ENCODE assay signal across 21 cellular contexts in genomic region chr13:27657724-27658123, GRCh38.
"Had no signal": no experiment of that assay in that cellular context is flagged by ENCODE, and none has a peak within 500 bp of the region (broad histone marks: within the 10 kb centered on the region; RNA-seq: fewer than 3 reads in every experiment).

No MANE protein-coding gene starts in this region.

- H3K27ac ChIP-seq: breast epithelium had no signal

- H3K36me3 ChIP-seq: breast epithelium had no signal

- H3K4me3 Mint-ChIP-seq: activated CD8-positive, alpha-beta T cell treated with anti-CD3 and anti-CD28 coated beads, Interleukin-2, amount 10 ng/mL, durations not matched to agents 7 days and 5 days; activated naive CD4-positive, alpha-beta T cell treated with anti-CD3 and anti-CD28 coated beads for 36 hours; activated T-helper 17 cell treated with anti-CD3 and anti-CD28 coated beads, Interleukin-2, amount 50 U/mL, for 72 hours; T-helper 1 cell treated with Interleukin-12 subunit alpha and Interleukin-12 subunit beta and Interleukin-4 antibody, amounts not matched to agents 30 μg/mL and 1 μg/mL, for 36 hours; WTC11 had no signal

- H3K27me3 ChIP-seq: breast epithelium, MG63 had no signal

- H3K9me3 ChIP-seq: breast epithelium, MG63 had no signal

- H3K4me1 Mint-ChIP-seq: activated T-helper 17 cell treated with anti-CD3 and anti-CD28 coated beads, Interleukin-2, amount 50 U/mL, for 72 hours had no signal

- H3K9me3 Mint-ChIP-seq: activated naive CD4-positive, alpha-beta T cell treated with anti-CD3 and anti-CD28 coated beads for 36 hours; activated T-helper 17 cell treated with anti-CD3 and anti-CD28 coated beads, Interleukin-2, amount 50 U/mL, for 72 hours; T-helper 1 cell treated with Interleukin-12 subunit alpha and Interleukin-12 subunit beta and Interleukin-4 antibody, amounts not matched to agents 30 μg/mL and 1 μg/mL, for 36 hours; WTC11 had no signal

- H3K4me1 ChIP-seq: breast epithelium had no signal

- H3K27me3 Mint-ChIP-seq: activated T-helper 17 cell treated with anti-CD3 and anti-CD28 coated beads, Interleukin-2, amount 50 U/mL, for 72 hours had no signal

- H3K27ac Mint-ChIP-seq: activated CD8-positive, alpha-beta T cell treated with anti-CD3 and anti-CD28 coated beads, Interleukin-2, amount 10 ng/mL, durations not matched to agents 7 days and 5 days; activated naive CD4-positive, alpha-beta T cell treated with anti-CD3 and anti-CD28 coated beads for 36 hours; activated T-helper 17 cell treated with anti-CD3 and anti-CD28 coated beads, Interleukin-2, amount 50 U/mL, for 72 hours; T-helper 1 cell treated with Interleukin-12 subunit alpha and Interleukin-12 subunit beta and Interleukin-4 antibody, amounts not matched to agents 30 μg/mL and 1 μg/mL, for 36 hours; WTC11 had no signal

- H3K4me3 ChIP-seq: breast epithelium, MG63 had no signal

- DNase-seq: activated CD4-positive, alpha-beta T cell treated with anti-CD3 and anti-CD28 coated beads for 48 hours; activated CD4-positive, alpha-beta T cell treated with anti-CD3 and anti-CD28 coated beads, Interleukin-2, amount 50 U/mL, for 4 hours; activated CD4-positive, CD25-positive, alpha-beta regulatory T cell treated with anti-CD3 and anti-CD28 coated beads, Interleukin-2, amount 50 U/mL, for 72 hours; activated CD8-positive, alpha-beta T cell treated with anti-CD3 and anti-CD28 coated beads, Interleukin-2, amount 10 ng/mL, durations not matched to agents 7 days and 5 days; activated gamma-delta T cell; activated naive CD4-positive, alpha-beta T cell treated with anti-CD3 and anti-CD28 coated beads for 36 hours; activated T-cell treated with anti-CD3 and anti-CD28 coated beads, Interleukin-2, amount 50 U/mL, for 48 hours; aorta; caudate nucleus; MG63; MV-4-11; NCI-H1092 treated with DMSO at 0.1 percent for 48 hours; NCI-H1436; NCI-H1694 treated with DMSO at 0.1 percent for 48 hours; NCI-H2029 treated with DMSO at 0.1 percent for 48 hours; SIG-M5; T-helper 9 cell had no signal

- H3K36me3 Mint-ChIP-seq: WTC11 had no signal
